1 cellular context compared by ENCODE assay signal in the genomic region with DNA sequence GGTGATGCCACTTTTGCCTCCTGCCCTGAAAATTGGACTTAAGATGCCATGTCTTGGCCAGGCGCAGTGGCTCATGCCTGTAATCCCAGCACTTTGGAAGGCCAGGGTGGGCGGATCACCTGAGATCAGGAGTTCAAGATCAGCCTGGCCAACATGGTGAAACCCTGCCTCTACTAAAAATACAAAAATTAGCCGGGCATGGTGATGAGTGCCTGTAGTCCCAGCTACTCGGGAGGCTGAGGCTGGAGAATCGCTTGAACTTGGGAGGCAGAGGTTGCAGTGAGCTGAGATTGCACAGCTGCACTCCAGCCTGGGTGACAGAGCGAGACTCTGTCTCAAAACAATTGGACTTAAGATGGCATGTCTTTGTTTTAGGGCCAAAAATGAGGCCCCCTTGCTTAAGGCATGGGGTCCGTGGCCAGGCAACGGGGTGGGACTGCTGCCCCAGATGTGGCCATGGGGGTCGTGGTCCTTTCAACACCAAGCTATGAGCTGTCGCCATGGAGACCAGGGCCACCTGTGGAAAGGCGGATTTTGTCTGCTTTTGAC.
TF ChIP-seq lines count a peak whose summit lies in the region.

No MANE protein-coding gene starts in this region.

TF ChIP-seq in SK-N-SH treated with all-trans-retinoic acid at 6 μM for 48 hours, 23 proteins besides CTCF, POLR2A, EP300 and RAD21:
- TF ChIP-seq ISL1 (CRISPR knock-in tag; IDR thresholded peaks at IDR 0.05): peak; percentile 33; the same call in 1 of the 2 replicates
- 0 out of 2 replicates have a peak, but pooled peaks have one; percentile 7 for TF ChIP-seq ZFP30 (CRISPR knock-in tag; IDR thresholded peaks at IDR 0.05)
- TF ChIP-seq, protein P1, sequence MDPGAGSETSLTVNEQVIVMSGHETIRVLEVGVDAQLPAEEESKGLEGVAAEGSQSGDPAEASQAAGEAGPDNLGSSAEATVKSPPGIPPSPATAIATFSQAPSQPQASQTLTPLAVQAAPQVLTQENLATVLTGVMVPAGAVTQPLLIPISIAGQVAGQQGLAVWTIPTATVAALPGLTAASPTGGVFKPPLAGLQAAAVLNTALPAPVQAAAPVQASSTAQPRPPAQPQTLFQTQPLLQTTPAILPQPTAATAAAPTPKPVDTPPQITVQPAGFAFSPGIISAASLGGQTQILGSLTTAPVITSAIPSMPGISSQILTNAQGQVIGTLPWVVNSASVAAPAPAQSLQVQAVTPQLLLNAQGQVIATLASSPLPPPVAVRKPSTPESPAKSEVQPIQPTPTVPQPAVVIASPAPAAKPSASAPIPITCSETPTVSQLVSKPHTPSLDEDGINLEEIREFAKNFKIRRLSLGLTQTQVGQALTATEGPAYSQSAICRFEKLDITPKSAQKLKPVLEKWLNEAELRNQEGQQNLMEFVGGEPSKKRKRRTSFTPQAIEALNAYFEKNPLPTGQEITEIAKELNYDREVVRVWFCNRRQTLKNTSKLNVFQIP (CRISPR knock-in tag; IDR thresholded peaks at IDR 0.05; ENCODE audit: borderline replicate concordance, low read depth): 0 out of 2 replicates have a peak, but pooled peaks have one; percentile 16
- TF ChIP-seq ZNF8 (CRISPR knock-in tag; IDR thresholded peaks at IDR 0.05): peak; percentile 23; the same call in 1 of the 2 replicates
- TF ChIP-seq CSDC2 (CRISPR knock-in tag; IDR thresholded peaks at IDR 0.05): peak; percentile 96; the same call in 1 of the 2 replicates
- TF ChIP-seq SNAI2 (CRISPR knock-in tag; IDR thresholded peaks at IDR 0.05): peak; percentile 46; the same call in 1 of the 2 replicates
- TF ChIP-seq OSR1 (CRISPR knock-in tag; IDR thresholded peaks at IDR 0.05): peak; percentile 50; the same call in 1 of the 2 replicates
- TF ChIP-seq GLIS3 (CRISPR knock-in tag; IDR thresholded peaks at IDR 0.05): 0 out of 2 replicates have a peak, but pooled peaks have one; percentile 21
- TF ChIP-seq, protein P2, sequence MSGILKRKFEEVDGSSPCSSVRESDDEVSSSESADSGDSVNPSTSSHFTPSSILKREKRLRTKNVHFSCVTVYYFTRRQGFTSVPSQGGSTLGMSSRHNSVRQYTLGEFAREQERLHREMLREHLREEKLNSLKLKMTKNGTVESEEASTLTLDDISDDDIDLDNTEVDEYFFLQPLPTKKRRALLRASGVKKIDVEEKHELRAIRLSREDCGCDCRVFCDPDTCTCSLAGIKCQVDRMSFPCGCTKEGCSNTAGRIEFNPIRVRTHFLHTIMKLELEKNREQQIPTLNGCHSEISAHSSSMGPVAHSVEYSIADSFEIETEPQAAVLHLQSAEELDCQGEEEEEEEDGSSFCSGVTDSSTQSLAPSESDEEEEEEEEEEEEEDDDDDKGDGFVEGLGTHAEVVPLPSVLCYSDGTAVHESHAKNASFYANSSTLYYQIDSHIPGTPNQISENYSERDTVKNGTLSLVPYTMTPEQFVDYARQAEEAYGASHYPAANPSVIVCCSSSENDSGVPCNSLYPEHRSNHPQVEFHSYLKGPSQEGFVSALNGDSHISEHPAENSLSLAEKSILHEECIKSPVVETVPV (CRISPR knock-in tag; IDR thresholded peaks at IDR 0.05): 0 out of 2 replicates have a peak, but pooled peaks have one; percentile 15
- TF ChIP-seq, protein P3, sequence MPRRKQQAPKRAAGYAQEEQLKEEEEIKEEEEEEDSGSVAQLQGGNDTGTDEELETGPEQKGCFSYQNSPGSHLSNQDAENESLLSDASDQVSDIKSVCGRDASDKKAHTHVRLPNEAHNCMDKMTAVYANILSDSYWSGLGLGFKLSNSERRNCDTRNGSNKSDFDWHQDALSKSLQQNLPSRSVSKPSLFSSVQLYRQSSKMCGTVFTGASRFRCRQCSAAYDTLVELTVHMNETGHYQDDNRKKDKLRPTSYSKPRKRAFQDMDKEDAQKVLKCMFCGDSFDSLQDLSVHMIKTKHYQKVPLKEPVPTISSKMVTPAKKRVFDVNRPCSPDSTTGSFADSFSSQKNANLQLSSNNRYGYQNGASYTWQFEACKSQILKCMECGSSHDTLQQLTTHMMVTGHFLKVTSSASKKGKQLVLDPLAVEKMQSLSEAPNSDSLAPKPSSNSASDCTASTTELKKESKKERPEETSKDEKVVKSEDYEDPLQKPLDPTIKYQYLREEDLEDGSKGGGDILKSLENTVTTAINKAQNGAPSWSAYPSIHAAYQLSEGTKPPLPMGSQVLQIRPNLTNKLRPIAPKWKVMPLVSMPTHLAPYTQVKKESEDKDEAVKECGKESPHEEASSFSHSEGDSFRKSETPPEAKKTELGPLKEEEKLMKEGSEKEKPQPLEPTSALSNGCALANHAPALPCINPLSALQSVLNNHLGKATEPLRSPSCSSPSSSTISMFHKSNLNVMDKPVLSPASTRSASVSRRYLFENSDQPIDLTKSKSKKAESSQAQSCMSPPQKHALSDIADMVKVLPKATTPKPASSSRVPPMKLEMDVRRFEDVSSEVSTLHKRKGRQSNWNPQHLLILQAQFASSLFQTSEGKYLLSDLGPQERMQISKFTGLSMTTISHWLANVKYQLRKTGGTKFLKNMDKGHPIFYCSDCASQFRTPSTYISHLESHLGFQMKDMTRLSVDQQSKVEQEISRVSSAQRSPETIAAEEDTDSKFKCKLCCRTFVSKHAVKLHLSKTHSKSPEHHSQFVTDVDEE (CRISPR knock-in tag; IDR thresholded peaks at IDR 0.05): peak; percentile 71; the same call in 1 of the 2 replicates
- TF ChIP-seq ZFP3 (CRISPR knock-in tag; IDR thresholded peaks at IDR 0.05): peak; percentile 88
